ENCODE assay signal across 9 cellular contexts in the genomic region with DNA sequence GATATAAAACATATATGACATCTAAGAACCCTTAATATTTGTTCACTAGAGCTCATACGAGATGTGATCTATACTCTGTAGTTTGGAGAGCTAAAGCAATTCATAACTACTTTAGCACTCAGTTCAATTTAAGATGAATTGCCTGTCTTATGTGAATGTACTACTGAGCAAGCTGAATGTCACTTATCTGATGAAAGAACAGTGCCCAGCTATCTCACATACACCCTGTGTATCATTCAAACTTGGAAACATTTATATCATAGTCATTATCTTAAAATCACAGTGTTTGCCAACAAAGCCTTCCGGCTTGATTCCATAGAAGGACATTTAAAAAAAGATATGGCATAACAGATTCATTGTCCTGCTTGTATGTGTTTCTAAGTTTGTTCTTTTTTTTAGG.
"Had no signal": no experiment of that assay in that cellular context is flagged by ENCODE, and none has a peak within 500 bp of the region (broad histone marks: within the 10 kb centered on the region; RNA-seq: fewer than 3 reads in every experiment).

No MANE protein-coding gene starts in this region.

- H3K4me3 ChIP-seq: GM23248, HAP-1, K562 had no signal

- H3K4me1 ChIP-seq: HAP-1 had no signal

- ATAC-seq: HCT116, K562 had no signal

- H3K9ac ChIP-seq: GM23248 had no signal

- H2AFZ ChIP-seq: GM23248 had no signal

- H3K27ac Mint-ChIP-seq: HFFc6 had no signal

- H3K36me3 ChIP-seq: HAP-1 had no signal

- DNase-seq: GM23248, GOT3, H7, HFFc6, IMR-90 had no signal

- FAIRE-seq: HTR-8/SVneo, K562 had no signal

- H3K27ac ChIP-seq: GM23248 had no signal

- H3K4me3 Mint-ChIP-seq: HFFc6 had no signal

- H3K9me3 ChIP-seq: HAP-1 had no signal
